In the genomic region with DNA sequence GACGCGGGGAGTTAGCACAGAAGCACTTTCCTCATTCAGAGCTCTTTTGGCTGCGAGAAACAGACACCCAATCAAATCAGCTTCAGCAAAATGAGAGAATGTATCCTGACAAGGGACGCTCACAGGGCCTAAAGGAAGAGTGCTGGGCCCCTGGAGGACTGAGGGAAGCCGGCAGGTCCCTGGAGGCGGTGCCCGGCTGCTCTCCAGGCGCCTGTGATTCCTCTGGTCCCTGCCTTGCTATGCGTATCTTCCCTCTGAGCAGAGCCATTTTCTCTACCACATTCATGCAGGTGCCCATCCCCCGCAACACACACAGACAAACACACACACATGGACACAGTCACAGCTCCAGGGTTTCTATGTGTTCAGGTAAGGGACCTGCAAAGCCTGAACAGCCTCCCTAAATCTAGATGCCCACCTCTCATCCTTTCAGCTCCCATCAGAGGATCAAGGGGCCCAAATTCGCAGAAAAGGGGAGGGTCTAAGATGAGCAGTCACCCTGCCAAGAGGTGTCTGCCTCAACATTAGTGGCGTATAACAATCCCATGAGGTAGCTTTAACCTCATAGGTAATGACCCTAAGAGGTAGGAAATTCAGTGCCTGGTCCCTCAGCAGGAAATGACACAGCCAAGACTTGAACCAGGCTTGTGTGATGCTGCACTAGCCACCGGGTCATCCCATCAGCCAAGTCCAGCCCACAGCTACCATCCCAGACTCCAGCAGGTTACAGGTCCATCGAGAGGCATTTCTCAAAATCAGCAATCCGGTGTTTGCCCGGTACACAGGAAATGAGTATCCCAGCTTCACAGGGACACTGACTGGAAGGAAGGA, we compare ENCODE assay signal across 14 cellular contexts. TPM values are rescaled to one million over a fixed set of nuclear protein-coding genes. Genes with fewer than 3 reads are reported as not detected.
DNase-seq lines count a peak whose midpoint lies in the region; ATAC-seq, FAIRE-seq and TF ChIP-seq lines count a peak whose summit lies in the region.
"Had no signal": no experiment of that assay in that cellular context is flagged by ENCODE, and none has a peak within 500 bp of the region (broad histone marks: within the 10 kb centered on the region; RNA-seq: fewer than 3 reads in every experiment).

No MANE protein-coding gene starts in this region.

- H3K79me2 ChIP-seq in DOHH2 (ENCODE audit: control insufficient read depth, low read length), result no peaks in the 10 kb centered on the region
- no peaks in the 10 kb centered on the region for H3K79me2 ChIP-seq in endothelial cell of umbilical vein (ENCODE audit: control insufficient read depth, insufficient read depth, low read length)

- no peak overlapping the region for H3K9ac ChIP-seq in endothelial cell of umbilical vein (replicated peaks; ENCODE audit: extremely low read depth, insufficient read depth, low read length)

- H3K9me1 ChIP-seq in endothelial cell of umbilical vein (replicated peaks; ENCODE audit: control insufficient read depth, extremely low read depth, insufficient read depth, low read length), result no peaks in the 10 kb centered on the region

- H3K9me3 ChIP-seq in DOHH2 (ENCODE audit: control insufficient read depth, insufficient read depth, low read length), result no peaks in the 10 kb centered on the region
- H3K9me3 ChIP-seq in endothelial cell of umbilical vein (replicated peaks; ENCODE audit: control insufficient read depth, insufficient read depth, low read length), result no peaks in the 10 kb centered on the region

- H3K36me3 ChIP-seq in DOHH2 (ENCODE audit: control insufficient read depth, low read length) (no peaks in the 10 kb centered on the region), endothelial cell of umbilical vein (ENCODE audit: control insufficient read depth in 2 of 2, extremely low read depth in 1 of 2, insufficient read depth in 2 of 2, low read length in 2 of 2) (no peaks in the 10 kb centered on the region)

- H3K27me3 ChIP-seq in DOHH2 (ENCODE audit: control insufficient read depth, low read length), result no peaks in the 10 kb centered on the region
- no peaks in the 10 kb centered on the region for H3K27me3 ChIP-seq in endothelial cell of umbilical vein (ENCODE audit: control insufficient read depth in 2 of 2, insufficient read depth in 2 of 2, low read length in 2 of 2)

- POLR2A ChIA-PET in endothelial cell of umbilical vein (lab: Charles Lee), result no interaction called here

- TF ChIP-seq POLR2A in endothelial cell of umbilical vein (IDR thresholded peaks at IDR 0.05; ENCODE audit: low read depth, low read length), result no peak

- FAIRE-seq in endothelial cell of umbilical vein (lab: Jason Lieb, UNC), result peak; percentile 54

- H2AFZ ChIP-seq in endothelial cell of umbilical vein (ENCODE audit: low read depth, low read length), result no peak overlapping the region

- peak overlapping the region; percentile 98 for H3K4me2 ChIP-seq in DOHH2 (ENCODE audit: low read length)
- no peak overlapping the region for H3K4me2 ChIP-seq in endothelial cell of umbilical vein (ENCODE audit: insufficient read depth, low read length)

- no peaks in the 10 kb centered on the region for H3K9me2 ChIP-seq in DOHH2 (replicated peaks; ENCODE audit: control insufficient read depth, low read length)

- dilution Hi-C loops in endothelial cell of umbilical vein (cut with MboI; ENCODE audit: extremely low pct_ligation_motif_present, low sequenced_read_pairs), result no loop called here

- H3F3A ChIP-seq in DOHH2 (ENCODE audit: control insufficient read depth, insufficient read depth), result peaks cover 16% of the 10 kb centered on the region

- H3K4me3 ChIP-seq in DOHH2 (ENCODE audit: low read length) (peak overlapping the region; percentile 77), endothelial cell of umbilical vein (replicated peaks in 1 of 3; ENCODE audit: insufficient read depth in 1 of 3, low read depth in 1 of 3, low read length in 3 of 3) (no peak overlapping the region)

- peak; percentile 30 for ATAC-seq in GM21528 (IDR thresholded peaks at IDR 0.05; ENCODE audit: low FRiP score, unreplicated experiment)
- peak; percentile 19 for ATAC-seq in HG03354 (IDR thresholded peaks at IDR 0.05; ENCODE audit: poor library complexity, severe bottlenecking, unreplicated experiment)
- ATAC-seq in GM19463 (IDR thresholded peaks at IDR 0.05; ENCODE audit: unreplicated experiment), result no peak
- ATAC-seq: T-cell had no signal

- TF ChIP-seq CTCF in DOHH2 (IDR thresholded peaks at IDR 0.05; ENCODE audit: low read depth, low read length, poor library complexity, severe bottlenecking), result no peak
- no peak for TF ChIP-seq CTCF in endothelial cell of umbilical vein (IDR thresholded peaks at IDR 0.05; ENCODE audit: extremely low read depth in 1 of 2, insufficient read depth in 1 of 2, low read depth in 1 of 2, low read length in 2 of 2)

- no TSS peak for BruUV-seq in endothelial cell of umbilical vein (replicated peaks; lab: Mats Ljungman, UMichigan)

- H3K27ac ChIP-seq in DOHH2 (ENCODE audit: low read depth, low read length), result peak overlapping the region; percentile 97
- H3K27ac ChIP-seq in endothelial cell of umbilical vein (ENCODE audit: insufficient read depth, low read depth, low read length), result no peak overlapping the region

- DNase-seq in endothelial cell of umbilical vein (ENCODE audit: low read depth, low spot score) (no peak), epidermal melanocyte (ENCODE audit: insufficient read length, low spot score) (no peak), 8988T (no peak), NCI-H82 treated with DMSO at 0.1 percent for 48 hours (lab: John Stamatoyannopoulos, UW; ENCODE audit: unreplicated experiment) (no peak)
- DNase-seq: activated CD8-positive, alpha-beta memory T cell treated with anti-CD3 and anti-CD28 coated beads, Interleukin-2, amount 50 U/mL, for 4 hours; anterior cingulate cortex; naive B cell; NCI-H446 treated with DMSO at 0.1 percent for 48 hours; stimulated activated naive CD4-positive, alpha-beta T cell treated with Interleukin-2 at 50 U/mL for 16 hours; T-cell had no signal

- CTCF ChIA-PET in endothelial cell of umbilical vein (lab: Charles Lee), result interaction anchor here (0.8 to 1.5 kb wide), 6 partner anchors 13 to 56 kb away, joined by 3 to 7 read pairs (median 4); no protein-coding TSS in a partner anchor

- no peaks in the 10 kb centered on the region for H4K20me1 ChIP-seq in DOHH2 (ENCODE audit: control insufficient read depth, insufficient read depth, low read depth, low read length)
- no peaks in the 10 kb centered on the region for H4K20me1 ChIP-seq in endothelial cell of umbilical vein (replicated peaks; ENCODE audit: control insufficient read depth, extremely low read depth, insufficient read depth, low read length)

- H3K4me1 ChIP-seq in DOHH2 (ENCODE audit: control insufficient read depth, low read length) (peaks cover 88% of the 10 kb centered on the region), endothelial cell of umbilical vein (ENCODE audit: control insufficient read depth, extremely low read depth, insufficient read depth, low read length) (peaks cover 3% of the 10 kb centered on the region)

- intact Hi-C loops in endothelial cell of umbilical vein (cut with micrococcal nuclease), result no loop called here

TF ChIP-seq in endothelial cell of umbilical vein, 7 proteins besides CTCF, POLR2A, EP300 and RAD21:
- TF ChIP-seq POLR2AphosphoS5 (IDR thresholded peaks at IDR 0.05; ENCODE audit: insufficient read depth, low read depth, low read length) (no peak), EZH2 (IDR thresholded peaks at IDR 0.05; ENCODE audit: borderline replicate concordance, low read depth, low read length, severe bottlenecking) (no peak), FOS (IDR thresholded peaks at IDR 0.05; ENCODE audit: borderline replicate concordance, insufficient read depth, low read length) (no peak), GATA2 (IDR thresholded peaks at IDR 0.05; ENCODE audit: insufficient read depth, insufficient read length, low read depth, low read length) (no peak), JUN (IDR thresholded peaks at IDR 0.05; ENCODE audit: borderline replicate concordance, insufficient read depth, insufficient read length, low read depth) (no peak), MAX (IDR thresholded peaks at IDR 0.05; ENCODE audit: insufficient read depth, insufficient read length) (no peak), MYC (IDR thresholded peaks at IDR 0.05; ENCODE audit: low read depth, low read length) (no peak)
TF ChIP-seq in endothelial cell of umbilical vein: peak in this region for 0.

RNA-seq across cellular contexts. Expression of gene PTAFR, which starts 29.0 kb away (rescaled TPM):
- total RNA-seq in endothelial cell of umbilical vein, result 0.18 and 0.20 TPM in 2 replicates
- polyA plus RNA-seq in endothelial cell of umbilical vein, result 0.32 and 0.33 TPM in 2 replicates
- polyA plus RNA-seq in endothelial cell of umbilical vein (2011; cell fraction: cytosol; rRNA removed), result 0.16 and 0.31 TPM in 2 replicates
- polyA plus RNA-seq in endothelial cell of umbilical vein (2011; cell fraction: nucleus; rRNA removed), result 0.28 and 0.31 TPM in 2 replicates
- polyA plus RNA-seq in endothelial cell of umbilical vein (2012), result 0.24 and 0.27 TPM in 2 replicates
- polyA minus RNA-seq in endothelial cell of umbilical vein, result 0.12 and 0.28 TPM in 2 replicates
- polyA minus RNA-seq in endothelial cell of umbilical vein (2011; cell fraction: cytosol; rRNA and poly(A)+ RNA removed), result not detected
- 0.10 TPM in 1 of 2 replicates, not detected in the other for polyA minus RNA-seq in endothelial cell of umbilical vein (2011; cell fraction: nucleus; rRNA and poly(A)+ RNA removed)

RNA-seq across cellular contexts. Expression of gene EYA3, which starts 59.1 kb away (rescaled TPM):
- total RNA-seq in endothelial cell of umbilical vein, result 29.7 and 33.0 TPM in 2 replicates
- polyA plus RNA-seq in endothelial cell of umbilical vein, result 12.7 TPM in 2 replicates
- 12.8 and 13.3 TPM in 2 replicates for polyA plus RNA-seq in endothelial cell of umbilical vein (2011; cell fraction: cytosol; rRNA removed)
- 26.0 and 29.2 TPM in 2 replicates for polyA plus RNA-seq in endothelial cell of umbilical vein (2011; cell fraction: nucleus; rRNA removed)
- 12.6 and 18.4 TPM in 2 replicates for polyA plus RNA-seq in endothelial cell of umbilical vein (2012)
- polyA minus RNA-seq in endothelial cell of umbilical vein, result 62.7 and 63.8 TPM in 2 replicates
- 14.5 TPM for polyA minus RNA-seq in endothelial cell of umbilical vein (2011; cell fraction: cytosol; rRNA and poly(A)+ RNA removed)
- polyA minus RNA-seq in endothelial cell of umbilical vein (2011; cell fraction: nucleus; rRNA and poly(A)+ RNA removed), result 37.7 and 48.3 TPM in 2 replicates
